ENCODE assay signal across 7 cellular contexts in the genomic region with DNA sequence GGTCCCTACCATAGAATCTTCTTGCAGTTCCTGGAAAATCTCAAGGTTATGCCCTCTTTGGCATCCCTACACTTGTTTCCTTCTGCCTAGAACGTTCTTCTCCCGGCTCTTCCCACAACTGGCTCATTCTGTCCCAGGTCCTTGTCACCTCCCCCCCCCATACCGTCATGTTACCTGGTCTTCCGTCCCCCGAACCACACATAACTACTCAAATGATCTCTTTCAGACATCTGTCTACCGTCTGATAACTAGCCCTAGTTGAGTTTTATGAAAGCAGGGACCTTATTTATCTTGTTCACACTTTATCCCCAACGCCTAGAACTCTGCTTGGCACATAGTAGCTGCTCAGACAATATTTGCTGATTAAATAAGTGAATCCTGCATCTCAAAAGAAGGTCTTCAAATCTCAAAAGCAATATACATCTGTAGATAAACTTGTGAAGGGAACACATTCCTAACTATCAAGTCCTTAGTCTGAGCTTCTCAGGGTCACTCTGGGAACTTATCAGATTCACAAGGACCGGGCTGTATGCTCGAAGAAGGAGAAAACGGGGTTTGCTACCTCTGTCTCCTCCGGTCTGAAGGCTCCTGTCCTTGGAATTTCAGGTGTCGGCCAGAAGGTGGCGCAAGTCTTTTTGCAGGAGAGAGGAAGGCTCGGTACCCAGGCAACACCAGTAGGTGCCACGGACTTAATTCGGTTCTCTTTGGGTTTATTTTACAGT. TPM values are rescaled to one million over a fixed set of nuclear protein-coding genes. Genes with fewer than 3 reads are reported as not detected.
DNase-seq lines count a peak whose midpoint lies in the region; ATAC-seq, FAIRE-seq and TF ChIP-seq lines count a peak whose summit lies in the region.

No MANE protein-coding gene starts in this region.

- FAIRE-seq in GM12892 (lab: Jason Lieb, UNC): peak; percentile 87
- no peak for FAIRE-seq in keratinocyte (lab: Jason Lieb, UNC)

- no peaks in the 10 kb centered on the region for H3K9me3 ChIP-seq in keratinocyte (ENCODE audit: control insufficient read depth, low read depth, low read length)

- H3K27ac Mint-ChIP-seq in brain: peak overlapping the region in 3 of 5 experiments; percentile 0 to 62 (median 18)

- H3K27me3 Mint-ChIP-seq in brain: peaks cover 17% of the 10 kb centered on the region

- no peak overlapping the region for H3K27ac ChIP-seq in keratinocyte (ENCODE audit: control insufficient read depth, insufficient read depth, low read length)

- H3K4me2 ChIP-seq in keratinocyte (ENCODE audit: control insufficient read depth, extremely low read depth, insufficient read depth, low read depth, low read length): no peak overlapping the region

- peak overlapping the region in 1 of 5 experiments; percentile 20 for H3K4me3 Mint-ChIP-seq in brain

- H3K36me3 Mint-ChIP-seq in brain: no peaks in the 10 kb centered on the region

- H3K9me3 Mint-ChIP-seq in brain: peaks cover 0 to 2% (median 0%) of the 10 kb centered on the region in 5 experiments

- H2AFZ ChIP-seq in keratinocyte (ENCODE audit: control insufficient read depth, low read length): no peak overlapping the region

- no peaks in the 10 kb centered on the region for H3K4me1 ChIP-seq in keratinocyte (ENCODE audit: control insufficient read depth, extremely low read depth, insufficient read depth, low read length)

- H3K4me1 Mint-ChIP-seq in brain: peaks cover 74% of the 10 kb centered on the region

- no peaks in the 10 kb centered on the region for H4K20me1 ChIP-seq in keratinocyte (ENCODE audit: control insufficient read depth, extremely low read depth, insufficient read depth, low read length)

- H3K36me3 ChIP-seq in keratinocyte (ENCODE audit: control insufficient read depth in 2 of 2, extremely low read depth in 1 of 2, insufficient read depth in 2 of 2, low read length in 2 of 2): no peaks in the 10 kb centered on the region

- no peaks in the 10 kb centered on the region for H3K9me1 ChIP-seq in keratinocyte (ENCODE audit: control insufficient read depth, extremely low read depth, insufficient read depth, low read length)

- TF ChIP-seq CTCF in brain (conservative IDR thresholded peaks at IDR 0.05): peak; percentile 72 to 85
- TF ChIP-seq CTCF in keratinocyte (optimal IDR thresholded peaks at IDR 0.05 in 1 of 3, IDR thresholded peaks at IDR 0.05 in 1 of 3, conservative IDR thresholded peaks at IDR 0.05 in 1 of 3; ENCODE audit: extremely low read depth in 1 of 3, insufficient read depth in 2 of 3, low read length in 3 of 3): peak; percentile 75 to 78 (median 78)

- no peak for TF ChIP-seq POLR2A in GM12892 (IDR thresholded peaks at IDR 0.05; ENCODE audit: low read depth, low read length)

- H3K9ac ChIP-seq in keratinocyte (ENCODE audit: control insufficient read depth, extremely low read depth, insufficient read depth, low read length): no peak overlapping the region

- peak; percentile 95 for ATAC-seq in HG02642 (IDR thresholded peaks at IDR 0.05; ENCODE audit: poor library complexity, unreplicated experiment)

- H3K27me3 ChIP-seq in keratinocyte (ENCODE audit: control insufficient read depth, extremely low read depth, insufficient read depth, low read length): peaks cover 16% of the 10 kb centered on the region

- H3K79me2 ChIP-seq in keratinocyte (ENCODE audit: control insufficient read depth, insufficient read depth, low read length): no peaks in the 10 kb centered on the region

- DNase-seq in GM12892 (ENCODE audit: insufficient read length) (peak; percentile 66), NCI-H1694 (lab: John Stamatoyannopoulos, UW) (peak; percentile 20), UCSD-AML1 (lab: John Stamatoyannopoulos, UW; ENCODE audit: unreplicated experiment) (peak; percentile 50), keratinocyte (ENCODE audit: low read depth, low spot score) (peak; percentile 28)
- DNase-seq in stimulated activated CD4-positive, alpha-beta T cell treated with anti-CD3 and anti-CD28 coated beads, Interleukin-15, amount 100 ng/mL, for 48 hours (ENCODE audit: low read depth in 2 of 2): peak; percentile 71 to 72

- dilution Hi-C loops in keratinocyte (cut with MboI; ENCODE audit: extremely low pct_ligation_motif_present, low sequenced_read_pairs): no loop called here

- H3K4me3 ChIP-seq in keratinocyte (ENCODE audit: control insufficient read depth in 2 of 3, extremely low read depth in 1 of 3, insufficient read depth in 2 of 3, low read depth in 1 of 3, low read length in 3 of 3): no peak overlapping the region

RNA-seq across cellular contexts. Expression of gene LCP2, which starts 30.0 kb away (rescaled TPM):
- polyA plus RNA-seq in GM12892 (2012; ENCODE audit: missing spikeins): 35.0 TPM
- polyA plus RNA-seq in brain (ENCODE audit: insufficient read depth, low read depth, low replicate concordance) (2.6 TPM), keratinocyte (not detected in 3 replicates)
- polyA plus RNA-seq in keratinocyte (2011; ENCODE audit: low read depth): not detected
- polyA plus RNA-seq in keratinocyte (2011; cell fraction: cytosol; rRNA removed): not detected in 2 replicates
- polyA plus RNA-seq in keratinocyte (2011; cell fraction: nucleus; rRNA removed): not detected in 2 replicates
- not detected in 2 replicates for polyA plus RNA-seq in keratinocyte (2012; ENCODE audit: low replicate concordance)
- not detected in 3 replicates for polyA minus RNA-seq in keratinocyte
- not detected for polyA minus RNA-seq in keratinocyte (2011; cell fraction: cytosol; rRNA and poly(A)+ RNA removed)
- polyA minus RNA-seq in keratinocyte (2011; cell fraction: nucleus; rRNA and poly(A)+ RNA removed): not detected in 2 replicates

RNA-seq across cellular contexts. Expression of gene C5orf58, which starts 34.8 kb away (rescaled TPM):
- not detected for polyA plus RNA-seq in GM12892 (2012; ENCODE audit: missing spikeins)
- polyA plus RNA-seq in brain (ENCODE audit: insufficient read depth, low read depth, low replicate concordance) (not detected), keratinocyte (not detected in 3 replicates)
- not detected for polyA plus RNA-seq in keratinocyte (2011; ENCODE audit: low read depth)
- polyA plus RNA-seq in keratinocyte (2011; cell fraction: cytosol; rRNA removed): not detected in 2 replicates
- polyA plus RNA-seq in keratinocyte (2011; cell fraction: nucleus; rRNA removed): not detected in 2 replicates
- not detected in 2 replicates for polyA plus RNA-seq in keratinocyte (2012; ENCODE audit: low replicate concordance)
- not detected in 3 replicates for polyA minus RNA-seq in keratinocyte
- not detected for polyA minus RNA-seq in keratinocyte (2011; cell fraction: cytosol; rRNA and poly(A)+ RNA removed)
- polyA minus RNA-seq in keratinocyte (2011; cell fraction: nucleus; rRNA and poly(A)+ RNA removed): not detected in 2 replicates

Comparison
In these comparisons a context has a peak if more than half of its experiments do, and no peak if none do; other contexts are left out.
1. DNase-seq: peak in every context shown above with its lines; median percentile 72 in stimulated activated CD4-positive, alpha-beta T cell treated with anti-CD3 and anti-CD28 coated beads, Interleukin-15, amount 100 ng/mL, for 48 hours; 66 in GM12892; 50 in UCSD-AML1; 28 in keratinocyte; 20 in NCI-H1694.